19 cellular contexts compared by ENCODE assay signal in genomic region chr22:41222846-41223507, GRCh38. TPM values are rescaled to one million over a fixed set of nuclear protein-coding genes. Genes with fewer than 3 reads are reported as not detected.
A peak's percentile ranks its signal among the peaks of the same experiment; 100 is the strongest.
DNase-seq lines count a peak whose midpoint lies in the region; ATAC-seq and TF ChIP-seq lines count a peak whose summit lies in the region.
"Had no signal": no experiment of that assay in that cellular context is flagged by ENCODE, and none has a peak within 500 bp of the region (broad histone marks: within the 10 kb centered on the region; RNA-seq: fewer than 3 reads in every experiment).

No MANE protein-coding gene starts in this region.

- H3K4me1 Mint-ChIP-seq in activated naive CD8-positive, alpha-beta T cell treated with anti-CD3 and anti-CD28 coated beads for 36 hours, result peaks cover 2% of the 10 kb centered on the region

- no peaks in the 10 kb centered on the region for H3F3A ChIP-seq in PC-9 (ENCODE audit: insufficient read depth, low read depth)

- H3K27me3 Mint-ChIP-seq in activated naive CD8-positive, alpha-beta T cell treated with anti-CD3 and anti-CD28 coated beads for 36 hours, result no peaks in the 10 kb centered on the region
- H3K27me3 Mint-ChIP-seq: CD4-positive, CD25-positive, alpha-beta regulatory T cell had no signal

- H3K4me1 ChIP-seq in PC-9 (replicated peaks; ENCODE audit: insufficient read depth) (peaks cover 4% of the 10 kb centered on the region; the same call in 1 of the 2 replicates), neuronal stem cell (ENCODE audit: control insufficient read depth in 2 of 2, insufficient read depth in 1 of 2, low read depth in 1 of 2, low read length in 2 of 2) (peaks cover under 1% of the 10 kb centered on the region in 2 donors)

- H3K9me3 ChIP-seq in PC-9 (ENCODE audit: insufficient read depth, low read depth), result no peaks in the 10 kb centered on the region
- H3K9me3 ChIP-seq in neuronal stem cell (replicated peaks in 1 of 2; ENCODE audit: control insufficient read depth in 2 of 2, insufficient read depth in 1 of 2, low read depth in 1 of 2, low read length in 2 of 2), result peaks cover 0 to 3% of the 10 kb centered on the region in 2 donors
- H3K9me3 ChIP-seq: SJCRH30 had no signal

- intact Hi-C loops in PC-9 (cut with micrococcal nuclease; ENCODE audit: unreplicated experiment), result no loop called here

- H3K23ac ChIP-seq in neuronal stem cell (ENCODE audit: low read depth, low read length, poor library complexity), result no peak overlapping the region

- no peak for TF ChIP-seq CTCF in PC-9 (conservative IDR thresholded peaks at IDR 0.05)

- H3K4me3 ChIP-seq in PC-9 (no peak overlapping the region), neuronal stem cell (ENCODE audit: low read length in 2 of 2) (no peak overlapping the region)
- H3K4me3 ChIP-seq: SJCRH30 had no signal

- peak overlapping the region; percentile 8 for H3K27ac Mint-ChIP-seq in activated naive CD8-positive, alpha-beta T cell treated with anti-CD3 and anti-CD28 coated beads for 36 hours

- no peak overlapping the region for H3K14ac ChIP-seq in neuronal stem cell (ENCODE audit: low read length)

- H3K27ac ChIP-seq in PC-9, result 0 out of 2 replicates have a peak overlapping the region, but pooled peaks have one; percentile 9
- no peak overlapping the region for H3K27ac ChIP-seq in neuronal stem cell (replicated peaks; ENCODE audit: low read length)
- H3K27ac ChIP-seq: SJCRH30 had no signal

- no peaks in the 10 kb centered on the region for H3K27me3 ChIP-seq in PC-9 (ENCODE audit: insufficient read depth, low read depth)
- H3K27me3 ChIP-seq in neuronal stem cell (ENCODE audit: control insufficient read depth in 3 of 3, insufficient read depth in 3 of 3, low read depth in 1 of 3, low read length in 3 of 3), result no peaks in the 10 kb centered on the region
- H3K27me3 ChIP-seq: SJCRH30 had no signal

- peak overlapping the region; percentile 0 for H2BK5ac ChIP-seq in neuronal stem cell (ENCODE audit: low read length)

- H3K4ac ChIP-seq in neuronal stem cell (ENCODE audit: low read length), result no peak overlapping the region

- H2BK15ac ChIP-seq in neuronal stem cell (ENCODE audit: low read length), result no peak overlapping the region

- no peaks in the 10 kb centered on the region for H4K20me1 ChIP-seq in PC-9 (ENCODE audit: insufficient read depth)

- no TSS peak for BruUV-seq in PC-9 (replicated peaks; lab: Mats Ljungman, UMichigan)

- H3K18ac ChIP-seq in neuronal stem cell (ENCODE audit: low read length), result no peak overlapping the region

- WGBS in neuronal stem cell (ENCODE audit: extremely low coverage in 2 of 2, insufficient read length in 2 of 2, insufficient replicate concordance in 1 of 2), 2 donors, result no CpG with 5 or more reads among the region's 9 CpGs

- H3K9me2 ChIP-seq in PC-9 (ENCODE audit: insufficient read depth), result no peaks in the 10 kb centered on the region

- CTCF ChIA-PET in PC-9 (lab: Charles Lee), result no interaction called here

- 0 out of 2 replicates have a peak, but pooled peaks cover 6% of the 10 kb centered on the region for H3K36me3 ChIP-seq in PC-9 (ENCODE audit: low read depth)
- H3K36me3 ChIP-seq in neuronal stem cell (replicated peaks in 1 of 2; ENCODE audit: control insufficient read depth in 2 of 2, insufficient read depth in 2 of 2, low read length in 2 of 2), result peaks cover 47 to 86% of the 10 kb centered on the region in 2 donors

- H3K4me2 ChIP-seq in PC-9 (no peak overlapping the region), neuronal stem cell (ENCODE audit: insufficient read depth, low read length, poor library complexity, severe bottlenecking) (no peak overlapping the region)

- H3K79me2 ChIP-seq in PC-9 (ENCODE audit: low read depth), result no peaks in the 10 kb centered on the region

- no peak overlapping the region for H2BK12ac ChIP-seq in neuronal stem cell (ENCODE audit: low read length)

- H4K91ac ChIP-seq in neuronal stem cell (ENCODE audit: low read depth, low read length, poor library complexity), result no peak overlapping the region

- H2BK120ac ChIP-seq in neuronal stem cell (ENCODE audit: low read depth, low read length), result no peak overlapping the region

- peak; percentile 52 for ATAC-seq in esophagus mucosa
- ATAC-seq in HG03457 (IDR thresholded peaks at IDR 0.05; ENCODE audit: unreplicated experiment), result no peak

- H3K9ac ChIP-seq in neuronal stem cell (ENCODE audit: low read depth, low read length, poor library complexity), result no peak overlapping the region

- H3K79me1 ChIP-seq in neuronal stem cell (ENCODE audit: low read depth, low read length), result peaks cover 3% of the 10 kb centered on the region

- DNase-seq in PC-9, result no peak
- DNase-seq in activated naive CD8-positive, alpha-beta T cell treated with anti-CD3 and anti-CD28 coated beads for 36 hours, result no peak
- DNase-seq in neuronal stem cell (ENCODE audit: low spot score), result no peak
- DNase-seq in NCI-H345 treated with DMSO at 0.1 percent for 48 hours (lab: John Stamatoyannopoulos, UW; ENCODE audit: unreplicated experiment), result no peak
- DNase-seq in NCI-H187 treated with DMSO at 0.1 percent for 48 hours (lab: John Stamatoyannopoulos, UW), result no peak
- no peak for DNase-seq in pons (ENCODE audit: low spot score)
- DNase-seq: CD4-positive, CD25-positive, alpha-beta regulatory T cell; DMS53; H9; KBM-7; MV-4-11; NCI-H1417; NCI-H1930; NCI-H2171; NCI-H446 treated with DMSO at 0.1 percent for 48 hours; NK-92 treated with Interleukin-12 subunit alpha and Interleukin-12 subunit beta, amount 100 ng/mL, for 24 hours; SJCRH30 had no signal

- no peak overlapping the region for H2AFZ ChIP-seq in PC-9
- H2AFZ ChIP-seq in neuronal stem cell (ENCODE audit: low read length), result no peak overlapping the region

- H3K9me3 Mint-ChIP-seq in activated naive CD8-positive, alpha-beta T cell treated with anti-CD3 and anti-CD28 coated beads for 36 hours, result no peaks in the 10 kb centered on the region
- H3K9me3 Mint-ChIP-seq: CD4-positive, CD25-positive, alpha-beta regulatory T cell; H9 had no signal

- H4K8ac ChIP-seq in neuronal stem cell (ENCODE audit: low read depth, low read length), result no peak overlapping the region

- POLR2A ChIA-PET in PC-9 (lab: Charles Lee; ENCODE audit: unreplicated experiment), result interaction anchor here (0.5 kb wide), 1 partner anchor 23 kb away, joined by 4 read pairs; no protein-coding TSS in a partner anchor

- peaks cover 18% of the 10 kb centered on the region for H3K36me3 Mint-ChIP-seq in activated naive CD8-positive, alpha-beta T cell treated with anti-CD3 and anti-CD28 coated beads for 36 hours

- no peak overlapping the region for H2AK5ac ChIP-seq in neuronal stem cell (ENCODE audit: low read depth, low read length)

- no peak overlapping the region for H3K4me3 Mint-ChIP-seq in activated naive CD8-positive, alpha-beta T cell treated with anti-CD3 and anti-CD28 coated beads for 36 hours
- H3K4me3 Mint-ChIP-seq: H9 had no signal

RNA-seq across cellular contexts. Expression of gene CHADL, which starts 17.8 kb away (rescaled TPM):
- total RNA-seq in PC-9 (2021) (0.63 and 0.74 TPM in 2 replicates), esophagus mucosa (3.9 TPM)
- under 1 TPM; 0.22 to 0.39 TPM for total RNA-seq in activated naive CD8-positive, alpha-beta T cell treated with anti-CD3 and anti-CD28 coated beads for 36 hours
- polyA plus RNA-seq in neuronal stem cell (2013, experiment 1 of 2), result 0.13 TPM
- polyA plus RNA-seq in neuronal stem cell (2013, experiment 2 of 2), result 0.18 TPM

RNA-seq across cellular contexts. Expression of gene L3MBTL2, which starts 17.9 kb away (rescaled TPM):
- total RNA-seq in PC-9 (2021) (21.2 and 22.3 TPM in 2 replicates), esophagus mucosa (13.2 TPM)
- 10 to 100 TPM; 40.8 to 46.6 TPM for total RNA-seq in activated naive CD8-positive, alpha-beta T cell treated with anti-CD3 and anti-CD28 coated beads for 36 hours
- polyA plus RNA-seq in neuronal stem cell (2013, experiment 1 of 2), result 11.1 TPM
- polyA plus RNA-seq in neuronal stem cell (2013, experiment 2 of 2), result 11.4 TPM
